In genomic region chr2:216695401-216695821, GRCh38 we compare ENCODE assay signal across 8 cellular contexts. TPM values are rescaled to one million over a fixed set of nuclear protein-coding genes. Genes with fewer than 3 reads are reported as not detected.
DNase-seq lines count a peak whose midpoint lies in the region; ATAC-seq, FAIRE-seq and TF ChIP-seq lines count a peak whose summit lies in the region.

Gene IGFBP5 (minus strand): TSS chr2:216695549. CDS start chr2:216694775, 774 bp downstream.

- H3K36me3 ChIP-seq in H7 (replicated peaks; ENCODE audit: control insufficient read depth, insufficient read depth, low read length) = no peaks in the 10 kb centered on the region
- H3K36me3 ChIP-seq in kidney (ENCODE audit: control insufficient read depth in 1 of 2, insufficient read depth in 2 of 2, low read length in 2 of 2) = no peaks in the 10 kb centered on the region

- peak within 1 kb of the TSS; percentile 52 to 72 for H3K9ac ChIP-seq in kidney (ENCODE audit: low read length in 2 of 2)

- no peaks in the 10 kb centered on the region for H3K9me3 ChIP-seq in kidney (ENCODE audit: control insufficient read depth in 1 of 2, low read length in 2 of 2)

- FAIRE-seq in kidney (lab: Jason Lieb, UNC) = no peak

- intact Hi-C loops in kidney (cut with DNase I) = loop anchor here (5.0 to 10.0 kb wide), 2 partner anchors 489 to 817 kb away; no protein-coding TSS in a partner anchor

- DNase-seq in H7 (peak; percentile 79), NCI-H524 (lab: John Stamatoyannopoulos, UW) (peak; percentile 71 to 86), choroid plexus epithelial cell (ENCODE audit: low read depth) (peak; percentile 94), kidney (peak; percentile 95), ACHN (no peak), HuH-7.5 (ENCODE audit: low spot score) (no peak)

- ATAC-seq in GM18511 (IDR thresholded peaks at IDR 0.05; ENCODE audit: unreplicated experiment) = no peak

- H3K27ac ChIP-seq in kidney (ENCODE audit: low read depth in 2 of 2, low read length in 2 of 2) (peak within 1 kb of the TSS; percentile 66 to 70), skin epidermis (peak within 1 kb of the TSS in 19 of 21 experiments; percentile 9 to 85 (median 50))

- H3K4me1 ChIP-seq in kidney (ENCODE audit: control insufficient read depth in 1 of 2, insufficient read depth in 1 of 2, low read depth in 1 of 2, low read length in 2 of 2) = peaks cover 12 to 26% of the 10 kb centered on the region in 2 donors

- H3K27me3 ChIP-seq in H7 (ENCODE audit: control insufficient read depth, insufficient read depth, low read length) = peaks cover 44% of the 10 kb centered on the region

- TF ChIP-seq CTCF in choroid plexus epithelial cell (conservative IDR thresholded peaks at IDR 0.05; ENCODE audit: low read depth, low read length) = peak; percentile 46
- no peak for TF ChIP-seq CTCF in kidney (IDR thresholded peaks at IDR 0.05; ENCODE audit: borderline replicate concordance, extremely low read depth, insufficient read depth)

- H3K4me3 ChIP-seq in H7 (ENCODE audit: insufficient read depth, low read depth, low read length) = peak within 1 kb of the TSS; percentile 62
- H3K4me3 ChIP-seq in choroid plexus epithelial cell (ENCODE audit: low read depth, low read length) = peak within 1 kb of the TSS; percentile 73
- H3K4me3 ChIP-seq in kidney (ENCODE audit: low read length in 2 of 2) = peak within 1 kb of the TSS; percentile 71 to 73
- peak within 1 kb of the TSS; percentile 25 to 54 (median 33) for H3K4me3 ChIP-seq in skin epidermis

- in situ Hi-C loops in ACHN (cut with HindIII; ENCODE audit: low pct_ligation_motif_present, low pct_unique_long_range_greater_than_20kb, low sequenced_read_pairs) = no loop called here

RNA-seq across cellular contexts. Expression of gene IGFBP5, which starts in this region (rescaled TPM):
- 2.9 and 10.2 TPM in 2 replicates for total RNA-seq in H7 (2014; rRNA removed; shearing (Covaris generic))
- total RNA-seq in kidney = 572 TPM
- 362 TPM for polyA plus RNA-seq in kidney (ENCODE audit: insufficient read depth, low read depth, low replicate concordance)

Comparison
In these comparisons a context has a peak if more than half of its experiments do, and no peak if none do; other contexts are left out.
1. RNA of gene IGFBP5 (total RNA-seq): 572 TPM in kidney (single experiment); 2.9 to 10.2 TPM in H7; every median in the first group is over 10 times any median in the second.
2. DNase-seq: peak in H7 (single experiment), NCI-H524 (2 of 2), choroid plexus epithelial cell (single experiment) and kidney (single experiment); none in ACHN (single experiment) and HuH-7.5 (single experiment).
3. Peak in every context shown above with its lines, with median percentiles within 50 percentile points of each other: H3K4me3 ChIP-seq.